ENCODE assay signal across 2 cellular contexts in the genomic region with DNA sequence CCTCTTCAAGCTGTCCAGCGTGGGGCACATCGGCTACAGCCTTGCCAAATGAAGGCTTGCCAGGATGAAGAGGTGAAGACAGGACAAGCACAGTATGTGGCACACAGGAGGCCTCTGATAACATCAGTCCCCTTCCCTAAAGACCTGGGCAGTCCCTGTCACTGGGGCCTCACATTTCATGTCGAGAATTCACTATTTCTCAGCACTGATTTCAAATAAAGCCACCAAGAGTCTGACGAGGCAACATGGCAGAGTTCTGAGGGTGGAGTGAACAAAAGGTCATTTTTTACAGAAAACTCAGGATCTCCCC.
TF ChIP-seq lines count a peak whose summit lies in the region.

No MANE protein-coding gene starts in this region.

TF ChIP-seq in IMR-90, 13 proteins besides CTCF, POLR2A, EP300 and RAD21:
- TF ChIP-seq MAFK (IDR thresholded peaks at IDR 0.05; ENCODE audit: low read depth, low read length) (no peak), RFX5 (IDR thresholded peaks at IDR 0.05; ENCODE audit: low read depth, low read length) (no peak), CEBPB (IDR thresholded peaks at IDR 0.05; ENCODE audit: low read depth, low read length) (no peak)

TF ChIP-seq in H1, 55 proteins besides CTCF, POLR2A, EP300 and RAD21:
- TF ChIP-seq TEAD4 (IDR thresholded peaks at IDR 0.05; ENCODE audit: low read depth, low read length) (no peak), TAF1 (IDR thresholded peaks at IDR 0.05; ENCODE audit: low read depth, low read length) (no peak), CTBP2 (IDR thresholded peaks at IDR 0.05; ENCODE audit: borderline replicate concordance, insufficient read depth, insufficient read length, low read length) (no peak), SP2 (IDR thresholded peaks at IDR 0.05; ENCODE audit: low read length) (no peak), MAFK (IDR thresholded peaks at IDR 0.05; ENCODE audit: low read depth, low read length) (no peak), CBX5 (IDR thresholded peaks at IDR 0.05; ENCODE audit: low read depth, low read length) (no peak), GTF2F1 (IDR thresholded peaks at IDR 0.05; ENCODE audit: borderline replicate concordance, low read depth, low read length) (no peak), SUZ12 (IDR thresholded peaks at IDR 0.05; ENCODE audit: low read length) (no peak), CREB1 (IDR thresholded peaks at IDR 0.05) (no peak), NANOG (IDR thresholded peaks at IDR 0.05; ENCODE audit: insufficient read depth, low read depth, low read length, poor library complexity, severe bottlenecking) (no peak), HDAC2 (IDR thresholded peaks at IDR 0.05; ENCODE audit: borderline replicate concordance in 1 of 2, low read depth in 2 of 2, low read length in 2 of 2) (no peak), BACH1 (IDR thresholded peaks at IDR 0.05; ENCODE audit: low read length) (no peak), JUN (IDR thresholded peaks at IDR 0.05; ENCODE audit: low read depth, low read length) (no peak), GABPA (IDR thresholded peaks at IDR 0.05; ENCODE audit: borderline replicate concordance, insufficient read depth, low read length) (no peak), KDM5A (IDR thresholded peaks at IDR 0.05; ENCODE audit: low read length) (no peak), E2F6 (IDR thresholded peaks at IDR 0.05) (no peak), SP4 (IDR thresholded peaks at IDR 0.05; ENCODE audit: low read length) (no peak), RNF2 (IDR thresholded peaks at IDR 0.05; ENCODE audit: borderline replicate concordance, low read depth, low read length, missing control alignments, poor library complexity, severe bottlenecking) (no peak)
- TF ChIP-seq, protein P1, sequence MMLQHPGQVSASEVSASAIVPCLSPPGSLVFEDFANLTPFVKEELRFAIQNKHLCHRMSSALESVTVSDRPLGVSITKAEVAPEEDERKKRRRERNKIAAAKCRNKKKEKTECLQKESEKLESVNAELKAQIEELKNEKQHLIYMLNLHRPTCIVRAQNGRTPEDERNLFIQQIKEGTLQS (IDR thresholded peaks at IDR 0.05; ENCODE audit: insufficient read depth, low read depth, low read length): no peak
